Comparison of ENCODE assay signal across 17 cellular contexts in genomic region chr6:131206463-131207251, GRCh38.
"Had no signal": no experiment of that assay in that cellular context is flagged by ENCODE, and none has a peak within 500 bp of the region (broad histone marks: within the 10 kb centered on the region; RNA-seq: fewer than 3 reads in every experiment).

No MANE protein-coding gene starts in this region.

- H3K4me1 Mint-ChIP-seq: neural progenitor cell had no signal

- H3K36me3 Mint-ChIP-seq: neural progenitor cell had no signal

- H3K9ac ChIP-seq: neural progenitor cell had no signal

- H3K9me3 ChIP-seq: ascending aorta, left ventricle myocardium inferior, pancreas, testis had no signal

- H3K27ac Mint-ChIP-seq: activated T-helper 17 cell treated with anti-CD3 and anti-CD28 coated beads, Interleukin-2, amount 50 U/mL, for 72 hours; neural progenitor cell had no signal

- H3K27ac ChIP-seq: ascending aorta, foreskin keratinocyte, left ventricle myocardium inferior, neural progenitor cell, pancreas, testis had no signal

- FAIRE-seq: bronchial epithelial cell, islet of Langerhans, pancreas had no signal

- H2AFZ ChIP-seq: neural progenitor cell had no signal

- H3K9me3 Mint-ChIP-seq: activated T-helper 17 cell treated with anti-CD3 and anti-CD28 coated beads, Interleukin-2, amount 50 U/mL, for 72 hours; neural progenitor cell had no signal

- H3K27me3 ChIP-seq: ascending aorta, foreskin keratinocyte, neural progenitor cell, pancreas, testis had no signal

- H3K4me3 Mint-ChIP-seq: neural progenitor cell; stimulated activated naive CD8-positive, alpha-beta T cell treated with anti-CD3 and anti-CD28 coated beads, Interleukin-15, amount 100 ng/mL, for 72 hours had no signal

- H3K27me3 Mint-ChIP-seq: activated T-helper 17 cell treated with anti-CD3 and anti-CD28 coated beads, Interleukin-2, amount 50 U/mL, for 72 hours; stimulated activated naive CD8-positive, alpha-beta T cell treated with anti-CD3 and anti-CD28 coated beads, Interleukin-15, amount 100 ng/mL, for 72 hours had no signal

- ATAC-seq: activated T-helper 17 cell treated with anti-CD3 and anti-CD28 coated beads, Interleukin-2, amount 50 U/mL, for 72 hours; foreskin keratinocyte; pancreas; stimulated activated naive CD8-positive, alpha-beta T cell treated with anti-CD3 and anti-CD28 coated beads, Interleukin-15, amount 100 ng/mL, for 72 hours had no signal

- DNase-seq: activated CD4-positive, alpha-beta T cell treated with anti-CD3 and anti-CD28 coated beads, Interleukin-2, amount 50 U/mL, for 4 hours; activated CD8-positive, alpha-beta memory T cell treated with anti-CD3 and anti-CD28 coated beads, Interleukin-2, amount 50 U/mL, for 4 hours; foreskin keratinocyte; head of caudate nucleus; left ventricle myocardium inferior; mesenchymal stem cell; pancreas; stimulated activated CD4-positive, alpha-beta T cell treated with anti-CD3 and anti-CD28 coated beads, Interleukin-4, amount 100 ng/mL, for 1 hour; stimulated activated CD8-positive, alpha-beta memory T cell treated with anti-CD3 and anti-CD28 coated beads, Interleukin-4, amount 100 ng/mL, for 48 hours; stimulated activated naive CD8-positive, alpha-beta T cell treated with anti-CD3 and anti-CD28 coated beads, Interleukin-15, amount 100 ng/mL, for 72 hours; T-helper 2 cell; testis had no signal

- H3K4me1 ChIP-seq: ascending aorta, foreskin keratinocyte, left ventricle myocardium inferior, neural progenitor cell, pancreas, testis had no signal

- H3K4me3 ChIP-seq: ascending aorta, left ventricle myocardium inferior, neural progenitor cell, pancreas, testis had no signal

- H3K4me2 ChIP-seq: neural progenitor cell had no signal

- H3K36me3 ChIP-seq: left ventricle myocardium inferior, neural progenitor cell, pancreas had no signal
